ENCODE assay signal across 8 cellular contexts in genomic region chr19:49929121-49929610, GRCh38. TPM values are rescaled to one million over a fixed set of nuclear protein-coding genes. Genes with fewer than 3 reads are reported as not detected.
DNase-seq lines count a peak whose midpoint lies in the region; ATAC-seq, FAIRE-seq and TF ChIP-seq lines count a peak whose summit lies in the region.

Gene ATF5 (plus strand): TSS chr19:49929205. CDS start chr19:49930851, 1,646 bp downstream.
Gene NUP62 (minus strand): TSS chr19:49929504. CDS start chr19:49909807, 19,697 bp downstream.

- H3K4me3 Mint-ChIP-seq in activated naive CD8-positive, alpha-beta T cell = peak within 1 kb of the TSS; percentile 99
- H3K4me3 Mint-ChIP-seq in glutamatergic neuron (ENCODE audit: unreplicated experiment) = peak within 1 kb of the TSS; percentile 99

- peak within 1 kb of the TSS; percentile 63 to 90 (median 85) for H3K4me3 ChIP-seq in pancreas
- H3K4me3 ChIP-seq in tibial artery = peak within 1 kb of the TSS; percentile 71 to 94

- no peaks in the 10 kb centered on the region for H3K27me3 ChIP-seq in pancreas
- H3K27me3 ChIP-seq in tibial artery = no peaks in the 10 kb centered on the region

- POLR2A ChIA-PET in GM10248 (lab: Yijun Ruan, JAX) = interaction anchor here (0.6 to 3.9 kb wide), 14 partner anchors 8 to 400 kb away, joined by 3 to 36 read pairs (median 4); partner anchors contain the start of genes AKT1S1 and TBC1D17

- no peaks in the 10 kb centered on the region for H3K27me3 Mint-ChIP-seq in activated naive CD8-positive, alpha-beta T cell
- H3K27me3 Mint-ChIP-seq in glutamatergic neuron (ENCODE audit: unreplicated experiment) = peaks cover 33% of the 10 kb centered on the region

- H3K9me3 ChIP-seq in pancreas = no peaks in the 10 kb centered on the region
- H3K9me3 ChIP-seq in tibial artery = no peaks in the 10 kb centered on the region

- intact Hi-C loops in pancreas (cut with DNase I) = no loop called here
- intact Hi-C loops in tibial artery (cut with DNase I; ENCODE audit: low total_unique reads) = no loop called here

- peaks cover 17% of the 10 kb centered on the region for H3K36me3 Mint-ChIP-seq in activated naive CD8-positive, alpha-beta T cell
- peaks cover 8% of the 10 kb centered on the region for H3K36me3 Mint-ChIP-seq in glutamatergic neuron (ENCODE audit: unreplicated experiment)

- peaks cover 55% of the 10 kb centered on the region for H3K4me1 Mint-ChIP-seq in activated naive CD8-positive, alpha-beta T cell (ENCODE audit: low read depth)
- peaks cover 18% of the 10 kb centered on the region for H3K4me1 Mint-ChIP-seq in glutamatergic neuron (ENCODE audit: low read depth, unreplicated experiment)

- WGBS in pancreas, 2 donors = 0 to 1% methylated on average over 40 to 48 of the region's 48 CpGs

- ATAC-seq in HG02571 (IDR thresholded peaks at IDR 0.05; ENCODE audit: unreplicated experiment) (peak; percentile 35), pancreas (peak; percentile 76 to 90 (median 82))

- H3K36me3 ChIP-seq in pancreas = no peaks in the 10 kb centered on the region
- H3K36me3 ChIP-seq in tibial artery = peaks cover 10 to 44% (median 15%) of the 10 kb centered on the region in 3 donors

- CTCF ChIA-PET in GM10248 (lab: Yijun Ruan, JAX) = interaction anchor here (1.1 to 4.8 kb wide), 3 partner anchors 9 to 54 kb away, joined by 5 to 23 read pairs (median 7); no protein-coding TSS in a partner anchor

- peak within 1 kb of the TSS; percentile 99 for H3K27ac Mint-ChIP-seq in activated naive CD8-positive, alpha-beta T cell
- peak within 1 kb of the TSS; percentile 100 for H3K27ac Mint-ChIP-seq in glutamatergic neuron (ENCODE audit: unreplicated experiment)

- H3K9me3 Mint-ChIP-seq in activated naive CD8-positive, alpha-beta T cell (ENCODE audit: low read depth) = no peaks in the 10 kb centered on the region
- H3K9me3 Mint-ChIP-seq in glutamatergic neuron (ENCODE audit: unreplicated experiment) = peaks cover 25% of the 10 kb centered on the region

- DNase-seq in GM10248 (ENCODE audit: extremely low spot score) = peak; percentile 96
- peak; percentile 95 for DNase-seq in NCI-H1048 (lab: John Stamatoyannopoulos, UW)
- peak; percentile 63 for DNase-seq in SKM-1 treated with dmso at 0.1 percent for 144 hours (lab: John Stamatoyannopoulos, UW; ENCODE audit: unreplicated experiment)
- peak; percentile 93 for DNase-seq in glutamatergic neuron
- DNase-seq in pancreas = peak; percentile 84 to 98 (median 90)
- peak; percentile 85 to 94 for DNase-seq in tibial artery

- H3K27ac ChIP-seq in pancreas (peak within 1 kb of the TSS; percentile 67 to 93 (median 87)), tibial artery (peak within 1 kb of the TSS; percentile 79 to 91)

- H3K4me1 ChIP-seq in pancreas (peaks cover 9 to 13% (median 9%) of the 10 kb centered on the region in 3 donors), tibial artery (peaks cover 0 to 36% (median 22%) of the 10 kb centered on the region in 4 donors)

- FAIRE-seq in pancreas (lab: Jason Lieb, UNC) = no peak

- TF ChIP-seq CTCF in GM10248 (IDR thresholded peaks at IDR 0.05; ENCODE audit: control extremely low read depth, extremely low read depth, low read depth, missing control alignments) (no peak), glutamatergic neuron (IDR thresholded peaks at IDR 0.05; ENCODE audit: partially characterized antibody, unreplicated experiment) (peak; percentile 12), pancreas (IDR thresholded peaks at IDR 0.05) (no peak), tibial artery (IDR thresholded peaks at IDR 0.05) (no peak)

RNA-seq across cellular contexts. Expression of gene ATF5, which starts in this region (rescaled TPM):
- total RNA-seq in glutamatergic neuron (ENCODE audit: unreplicated experiment) = 138 TPM
- 10 to 100 TPM in 3 of 6 donors, 1 to 10 TPM in 3; 8.2 to 16.6 (median 11.2) TPM for total RNA-seq in pancreas
- polyA plus RNA-seq in pancreas = 10 to 100 TPM; 16.0 to 25.7 TPM

RNA-seq across cellular contexts. Expression of gene NUP62, which starts in this region (rescaled TPM):
- total RNA-seq in glutamatergic neuron (ENCODE audit: unreplicated experiment) (65.4 TPM), pancreas (10 to 100 TPM; 11.4 to 26.4 (median 15.0) TPM)
- 10 to 100 TPM; 19.6 to 20.7 TPM for polyA plus RNA-seq in pancreas

Comparison
In these comparisons a context has a peak if more than half of its experiments do, and no peak if none do; other contexts are left out.
1. Peak in every context shown above with its lines: DNase-seq, ATAC-seq, H3K4me3 ChIP-seq and H3K27ac ChIP-seq.